8 cellular contexts compared by ENCODE assay signal in the genomic region with DNA sequence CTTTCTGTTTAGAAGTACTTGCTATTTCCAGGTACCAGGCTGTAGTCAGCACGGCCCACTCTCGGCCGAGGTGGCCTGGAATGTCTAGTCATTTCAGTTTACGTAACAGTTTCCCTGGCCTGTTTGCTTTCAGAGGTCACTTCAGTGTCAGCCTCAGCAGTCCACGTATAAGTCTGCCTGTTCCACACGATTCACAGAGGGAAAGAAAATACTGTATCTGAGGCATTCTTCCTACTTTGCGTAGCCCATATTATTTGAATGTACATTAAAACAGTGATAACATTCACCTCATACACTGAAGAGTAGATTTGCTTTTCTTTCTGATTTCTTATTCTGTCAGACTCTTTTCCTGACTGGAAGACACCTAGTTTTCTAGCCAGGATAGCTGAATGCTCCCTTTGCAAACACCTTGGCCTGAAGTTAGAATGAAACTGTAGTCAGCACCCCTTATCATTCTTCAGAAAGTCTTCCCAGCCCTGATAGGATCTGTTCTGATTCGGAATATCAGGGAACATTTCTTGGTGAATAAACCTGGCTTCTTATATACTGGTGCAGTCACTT.
DNase-seq lines count a peak whose midpoint lies in the region; ATAC-seq and TF ChIP-seq lines count a peak whose summit lies in the region.

No MANE protein-coding gene starts in this region.

- peak; percentile 92 for DNase-seq in HT-29 (ENCODE audit: low spot score)
- peak; percentile 49 for DNase-seq in astrocyte of the cerebellum (ENCODE audit: low read depth)
- DNase-seq in iris pigment epithelial cell (ENCODE audit: low read depth): peak; percentile 98
- peak in 11 of 49 donors; percentile 5 to 64 (median 12) for DNase-seq in substantia nigra (lab: John Stamatoyannopoulos, UW)
- DNase-seq in T-helper 9 cell: no peak
- DNase-seq in activated CD4-positive, CD25-positive, alpha-beta regulatory T cell treated with anti-CD3 and anti-CD28 coated beads, Interleukin-2, amount 50 U/mL, for 72 hours: no peak

- peak overlapping the region; percentile 6 for H3K27ac ChIP-seq in substantia nigra (ENCODE audit: low read depth, low read length, poor library complexity, severe bottlenecking)

- in situ Hi-C loops in astrocyte of the cerebellum (cut with HindIII; ENCODE audit: low sequenced_read_pairs): loop anchor here (5.0 kb wide), 1 partner anchor 50 kb away; no protein-coding TSS in a partner anchor

- ATAC-seq in GM21390 (IDR thresholded peaks at IDR 0.05; ENCODE audit: unreplicated experiment): no peak
- no peak for ATAC-seq in GM21619 (IDR thresholded peaks at IDR 0.05; ENCODE audit: unreplicated experiment)

- no peak overlapping the region for H3K4me3 ChIP-seq in astrocyte of the cerebellum (ENCODE audit: low read depth, low read length)

- TF ChIP-seq CTCF in astrocyte of the cerebellum (IDR thresholded peaks at IDR 0.05; ENCODE audit: low read depth, low read length, missing control alignments): no peak

Comparison
In these comparisons a context has a peak if more than half of its experiments do, and no peak if none do; other contexts are left out.
1. DNase-seq: peak in HT-29 (single experiment), astrocyte of the cerebellum (single experiment) and iris pigment epithelial cell (single experiment); none in T-helper 9 cell (single experiment) and activated CD4-positive, CD25-positive, alpha-beta regulatory T cell treated with anti-CD3 and anti-CD28 coated beads, Interleukin-2, amount 50 U/mL, for 72 hours (single experiment).